ENCODE assay signal across 12 cellular contexts in the genomic region with DNA sequence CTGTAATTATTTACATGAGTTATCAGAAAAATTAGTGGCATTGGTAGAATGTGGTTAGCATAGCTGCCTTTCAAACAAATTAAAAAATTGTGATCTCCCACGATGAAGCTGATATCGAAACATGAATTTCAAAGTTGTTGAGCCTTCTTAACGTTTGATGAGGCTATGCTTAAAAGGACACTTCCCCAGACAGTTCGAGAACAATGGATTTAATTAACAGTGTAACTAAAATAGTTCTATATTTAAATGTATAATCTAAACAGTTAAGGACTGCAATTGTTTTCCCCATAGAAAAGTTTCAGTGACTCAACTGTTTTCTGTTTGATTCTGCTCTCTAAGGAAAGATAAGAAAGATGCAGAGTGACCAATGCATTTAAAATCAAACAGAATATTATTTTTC. TPM values are rescaled to one million over a fixed set of nuclear protein-coding genes. Genes with fewer than 3 reads are reported as not detected.
DNase-seq lines count a peak whose midpoint lies in the region; ATAC-seq and TF ChIP-seq lines count a peak whose summit lies in the region.
"Had no signal": no experiment of that assay in that cellular context is flagged by ENCODE, and none has a peak within 500 bp of the region (broad histone marks: within the 10 kb centered on the region; RNA-seq: fewer than 3 reads in every experiment).

No MANE protein-coding gene starts in this region.

- intact Hi-C loops in activated B cell treated with CpG ODN at 0.5 μM for 24 hours (cut with micrococcal nuclease) (loop anchor here (5.0 kb wide), 4 partner anchors 55 to 745 kb away; a partner anchor contains a TSS), testis (cut with DNase I; ENCODE audit: low total_unique reads) (no loop called here)

- H3K9me3 Mint-ChIP-seq in activated T-cell treated with anti-CD3 and anti-CD28 coated beads, Interleukin-2, amount 50 U/mL, for 72 hours = peaks cover 1 to 7% of the 10 kb centered on the region in 2 donors
- peaks cover 13% of the 10 kb centered on the region for H3K9me3 Mint-ChIP-seq in activated B cell treated with CpG ODN at 0.5 μM for 24 hours
- peaks cover 0 to 17% (median 12%) of the 10 kb centered on the region in 6 donors for H3K9me3 Mint-ChIP-seq in immature natural killer cell

- CTCF ChIA-PET in activated B cell treated with CpG ODN at 0.5 μM for 24 hours (lab: Charles Lee) = interaction anchor here (1.5 to 2.0 kb wide), 2 partner anchors 70 to 118 kb away, joined by 3 to 5 read pairs; no protein-coding TSS in a partner anchor

- no peak for TF ChIP-seq CTCF in activated B cell treated with CpG ODN at 0.5 μM for 24 hours (IDR thresholded peaks at IDR 0.05)
- no peak for TF ChIP-seq CTCF in testis (IDR thresholded peaks at IDR 0.05)

- 44 to 46% methylated on average over 4 of the region's 4 CpGs for WGBS in testis, 2 donors

- no peaks in the 10 kb centered on the region for H3K9me3 ChIP-seq in testis
- H3K9me3 ChIP-seq: BE2C had no signal

- peaks cover 61% of the 10 kb centered on the region for H3K4me1 Mint-ChIP-seq in activated T-cell treated with anti-CD3 and anti-CD28 coated beads, Interleukin-2, amount 50 U/mL, for 72 hours (ENCODE audit: low read depth)
- H3K4me1 Mint-ChIP-seq in activated B cell treated with CpG ODN at 0.5 μM for 24 hours (peaks cover 49% of the 10 kb centered on the region), immature natural killer cell (peaks cover 14 to 50% of the 10 kb centered on the region in 2 donors)

- H3K4me1 ChIP-seq in testis = peaks cover 6% of the 10 kb centered on the region
- H3K4me1 ChIP-seq: BE2C had no signal

- no peaks in the 10 kb centered on the region for H3K27me3 Mint-ChIP-seq in activated T-cell treated with anti-CD3 and anti-CD28 coated beads, Interleukin-2, amount 50 U/mL, for 72 hours (ENCODE audit: low read depth)
- H3K27me3 Mint-ChIP-seq in activated B cell treated with CpG ODN at 0.5 μM for 24 hours (peaks cover 2% of the 10 kb centered on the region), immature natural killer cell (ENCODE audit: low read depth in 3 of 3) (peaks cover 1 to 16% (median 5%) of the 10 kb centered on the region in 3 donors)

- ATAC-seq in activated T-cell treated with anti-CD3 and anti-CD28 coated beads, Interleukin-2, amount 50 U/mL, for 72 hours (replicated peaks in 1 of 2) = no peak
- ATAC-seq in activated B cell treated with CpG ODN at 0.5 μM for 24 hours (ENCODE audit: low read depth) (no peak), HG02623 (IDR thresholded peaks at IDR 0.05; ENCODE audit: unreplicated experiment) (no peak)
- ATAC-seq: activated CD4-positive, CD25-positive, alpha-beta regulatory T cell treated with anti-CD3 and anti-CD28 coated beads, Interleukin-2, amount 50 U/mL, for 24 hours had no signal

- peak overlapping the region; percentile 17 to 24 for H3K4me3 ChIP-seq in testis

- peak overlapping the region; percentile 82 to 95 for H3K4me3 Mint-ChIP-seq in activated T-cell treated with anti-CD3 and anti-CD28 coated beads, Interleukin-2, amount 50 U/mL, for 72 hours
- H3K4me3 Mint-ChIP-seq in activated B cell treated with CpG ODN at 0.5 μM for 24 hours (peak overlapping the region; percentile 83), immature natural killer cell (peak overlapping the region; percentile 89 to 97 (median 93))

- H3K27me3 ChIP-seq in testis = no peaks in the 10 kb centered on the region

- no peaks in the 10 kb centered on the region for H3K36me3 ChIP-seq in testis (ENCODE audit: low read depth, missing control alignments)
- H3K36me3 ChIP-seq: BE2C had no signal

- peaks cover 8 to 20% of the 10 kb centered on the region in 2 donors for H3K36me3 Mint-ChIP-seq in activated T-cell treated with anti-CD3 and anti-CD28 coated beads, Interleukin-2, amount 50 U/mL, for 72 hours (ENCODE audit: insufficient read depth in 2 of 2)
- H3K36me3 Mint-ChIP-seq in activated B cell treated with CpG ODN at 0.5 μM for 24 hours (ENCODE audit: low read depth) (peaks cover 32% of the 10 kb centered on the region), immature natural killer cell (peaks cover 20 to 34% (median 27%) of the 10 kb centered on the region in 3 donors)

- no peak for TF ChIP-seq POLR2A in testis (IDR thresholded peaks at IDR 0.05)

- H3K27ac Mint-ChIP-seq in activated T-cell treated with anti-CD3 and anti-CD28 coated beads, Interleukin-2, amount 50 U/mL, for 72 hours = peak overlapping the region; percentile 97
- H3K27ac Mint-ChIP-seq in activated B cell treated with CpG ODN at 0.5 μM for 24 hours (peak overlapping the region; percentile 87), immature natural killer cell (peak overlapping the region; percentile 84 to 99 (median 90))

- peak overlapping the region; percentile 2 to 74 for H3K27ac ChIP-seq in testis

- POLR2A ChIA-PET in activated B cell treated with CpG ODN at 0.5 μM for 24 hours (lab: Charles Lee) = interaction anchor here (0.6 to 3.9 kb wide), 9 partner anchors 40 to 520 kb away, joined by 3 to 16 read pairs (median 3); a partner anchor contains a TSS

- DNase-seq in activated T-cell treated with anti-CD3 and anti-CD28 coated beads, Interleukin-2, amount 50 U/mL, for 72 hours = no peak
- DNase-seq in activated T-cell treated with anti-CD3 and anti-CD28 coated beads, Interleukin-2, amount 50 U/mL, for 48 hours = no peak
- DNase-seq in activated B cell treated with CpG ODN at 0.5 μM for 24 hours = no peak
- no peak for DNase-seq in immature natural killer cell
- DNase-seq in testis = no peak
- DNase-seq in GDM1 (lab: John Stamatoyannopoulos, UW) = no peak
- no peak for DNase-seq in H4 (ENCODE audit: low spot score)
- DNase-seq: BE2C, caudate nucleus had no signal

RNA-seq across cellular contexts. Expression of a gene that starts 1.6 kb away (rescaled TPM):
- total RNA-seq in activated T-cell treated with anti-CD3 and anti-CD28 coated beads, Interleukin-2, amount 50 U/mL, for 72 hours = 10 to 100 TPM; 28.0 to 29.5 TPM
- 18.4 and 19.1 TPM in 2 replicates for total RNA-seq in activated B cell treated with CpG ODN at 0.5 μM for 24 hours
- 100 to 1,000 TPM in 2 of 3 donors, 10 to 100 TPM in 1; 92.8 to 134 (median 130) TPM for polyA plus RNA-seq in immature natural killer cell
- total RNA-seq in testis = 1 to 10 TPM; 1.2 to 5.1 TPM
- 3.3 TPM for polyA plus RNA-seq in testis (ENCODE audit: insufficient read depth, low read depth, low replicate concordance)
- 32.7 and 68.8 TPM in 2 replicates for total RNA-seq in H4 (2014; rRNA removed; shearing (Covaris generic))

RNA-seq across cellular contexts. Expression of a gene that starts 13.8 kb away (rescaled TPM):
- not detected for total RNA-seq in activated T-cell treated with anti-CD3 and anti-CD28 coated beads, Interleukin-2, amount 50 U/mL, for 72 hours
- total RNA-seq in activated B cell treated with CpG ODN at 0.5 μM for 24 hours = not detected in 2 replicates
- 1 to 10 TPM in 1 of 3 donors, under 1 TPM in 1, not detected in 1; 0.94 to 3.4 TPM for polyA plus RNA-seq in immature natural killer cell
- under 1 TPM in 1 of 2 donors, not detected in 1; 0.79 TPM for total RNA-seq in testis
- not detected for polyA plus RNA-seq in testis (ENCODE audit: insufficient read depth, low read depth, low replicate concordance)
- not detected in 2 replicates for total RNA-seq in H4 (2014; rRNA removed; shearing (Covaris generic))
- total RNA-seq: temporal lobe had no signal

RNA-seq across cellular contexts. Expression of a gene that starts 40.2 kb away (rescaled TPM):
- total RNA-seq in activated T-cell treated with anti-CD3 and anti-CD28 coated beads, Interleukin-2, amount 50 U/mL, for 72 hours = under 1 TPM; 0.29 to 0.72 TPM
- total RNA-seq in activated B cell treated with CpG ODN at 0.5 μM for 24 hours = 0.34 and 0.67 TPM in 2 replicates
- polyA plus RNA-seq in immature natural killer cell = 1,000 to 10,000 TPM; 1,026 to 1,807 (median 1,127) TPM
- total RNA-seq in testis = 1 to 10 TPM in 1 of 2 donors, under 1 TPM in 1; 0.43 to 1.0 TPM
- 1.2 TPM for polyA plus RNA-seq in testis (ENCODE audit: insufficient read depth, low read depth, low replicate concordance)
- 0.49 and 0.75 TPM in 2 replicates for total RNA-seq in H4 (2014; rRNA removed; shearing (Covaris generic))
- total RNA-seq: temporal lobe had no signal
